Comparison of ENCODE assay signal across 1 cellular context in the genomic region with DNA sequence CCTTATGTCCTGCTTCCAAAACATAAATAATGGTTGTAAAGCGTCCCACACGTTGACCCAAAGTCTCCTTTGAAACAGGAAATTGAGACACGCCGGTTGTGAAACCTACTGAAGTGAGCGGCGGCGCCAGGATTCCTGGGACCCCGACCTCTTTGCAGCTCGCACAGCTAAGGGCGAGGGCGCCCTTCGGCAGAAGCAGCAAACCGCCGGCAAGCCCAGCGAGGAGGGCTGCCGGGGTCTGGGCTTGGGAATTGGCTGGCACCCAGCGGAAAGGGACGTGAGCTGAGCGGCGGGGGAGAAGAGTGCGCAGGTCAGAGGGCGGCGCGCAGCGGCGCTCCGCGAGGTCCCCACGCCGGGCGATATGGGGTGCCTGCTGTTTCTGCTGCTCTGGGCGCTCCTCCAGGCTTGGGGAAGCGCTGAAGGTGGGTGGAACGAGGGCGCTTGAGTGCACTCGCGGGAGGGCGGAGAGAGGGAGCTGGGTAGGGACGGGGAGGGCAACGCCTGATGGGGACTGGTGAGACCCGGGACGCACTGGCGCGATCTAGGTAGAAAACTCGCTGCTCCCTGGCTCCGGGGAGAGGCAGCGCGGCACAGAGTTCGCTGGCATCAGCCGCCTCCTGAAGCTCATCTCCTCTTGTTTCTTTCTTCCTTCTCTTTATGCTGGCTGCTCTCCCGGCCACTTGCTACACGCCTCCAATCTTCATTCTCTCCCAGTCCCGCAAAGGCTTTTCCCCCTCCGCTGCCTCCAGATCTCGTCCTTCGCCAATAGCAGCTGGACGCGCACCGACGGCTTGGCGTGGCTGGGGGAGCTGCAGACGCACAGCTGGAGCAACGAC.
TF ChIP-seq lines count a peak whose summit lies in the region.

A gene (plus strand): TSS at position 155 of the 836 bp plus-strand sequence. CDS start 207 bp downstream, at position 362.

TF ChIP-seq in HEK293, 187 proteins besides CTCF, POLR2A, EP300 and RAD21 (continued from another document and continues in another):
- TF ChIP-seq, protein P1, sequence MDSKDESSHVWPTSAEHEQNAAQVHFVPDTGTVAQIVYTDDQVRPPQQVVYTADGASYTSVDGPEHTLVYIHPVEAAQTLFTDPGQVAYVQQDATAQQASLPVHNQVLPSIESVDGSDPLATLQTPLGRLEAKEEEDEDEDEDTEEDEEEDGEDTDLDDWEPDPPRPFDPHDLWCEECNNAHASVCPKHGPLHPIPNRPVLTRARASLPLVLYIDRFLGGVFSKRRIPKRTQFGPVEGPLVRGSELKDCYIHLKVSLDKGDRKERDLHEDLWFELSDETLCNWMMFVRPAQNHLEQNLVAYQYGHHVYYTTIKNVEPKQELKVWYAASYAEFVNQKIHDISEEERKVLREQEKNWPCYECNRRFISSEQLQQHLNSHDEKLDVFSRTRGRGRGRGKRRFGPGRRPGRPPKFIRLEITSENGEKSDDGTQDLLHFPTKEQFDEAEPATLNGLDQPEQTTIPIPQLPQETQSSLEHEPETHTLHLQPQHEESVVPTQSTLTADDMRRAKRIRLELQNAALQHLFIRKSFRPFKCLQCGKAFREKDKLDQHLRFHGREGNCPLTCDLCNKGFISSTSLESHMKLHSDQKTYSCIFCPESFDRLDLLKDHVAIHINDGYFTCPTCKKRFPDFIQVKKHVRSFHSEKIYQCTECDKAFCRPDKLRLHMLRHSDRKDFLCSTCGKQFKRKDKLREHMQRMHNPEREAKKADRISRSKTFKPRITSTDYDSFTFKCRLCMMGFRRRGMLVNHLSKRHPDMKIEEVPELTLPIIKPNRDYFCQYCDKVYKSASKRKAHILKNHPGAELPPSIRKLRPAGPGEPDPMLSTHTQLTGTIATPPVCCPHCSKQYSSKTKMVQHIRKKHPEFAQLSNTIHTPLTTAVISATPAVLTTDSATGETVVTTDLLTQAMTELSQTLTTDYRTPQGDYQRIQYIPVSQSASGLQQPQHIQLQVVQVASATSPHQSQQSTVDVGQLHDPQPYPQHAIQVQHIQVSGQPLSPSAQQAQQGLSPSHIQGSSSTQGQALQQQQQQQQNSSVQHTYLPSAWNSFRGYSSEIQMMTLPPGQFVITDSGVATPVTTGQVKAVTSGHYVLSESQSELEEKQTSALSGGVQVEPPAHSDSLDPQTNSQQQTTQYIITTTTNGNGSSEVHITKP (tag by site-specific recombination; IDR thresholded peaks at IDR 0.05), result no peak
- no peak for TF ChIP-seq ZNF394 (tag by site-specific recombination; IDR thresholded peaks at IDR 0.05; ENCODE audit: borderline replicate concordance)
- TF ChIP-seq EGR2 (tag by site-specific recombination; IDR thresholded peaks at IDR 0.05; ENCODE audit: low read depth), result peak; percentile 58; the same call in 1 of the 2 replicates
- TF ChIP-seq, protein P2, sequence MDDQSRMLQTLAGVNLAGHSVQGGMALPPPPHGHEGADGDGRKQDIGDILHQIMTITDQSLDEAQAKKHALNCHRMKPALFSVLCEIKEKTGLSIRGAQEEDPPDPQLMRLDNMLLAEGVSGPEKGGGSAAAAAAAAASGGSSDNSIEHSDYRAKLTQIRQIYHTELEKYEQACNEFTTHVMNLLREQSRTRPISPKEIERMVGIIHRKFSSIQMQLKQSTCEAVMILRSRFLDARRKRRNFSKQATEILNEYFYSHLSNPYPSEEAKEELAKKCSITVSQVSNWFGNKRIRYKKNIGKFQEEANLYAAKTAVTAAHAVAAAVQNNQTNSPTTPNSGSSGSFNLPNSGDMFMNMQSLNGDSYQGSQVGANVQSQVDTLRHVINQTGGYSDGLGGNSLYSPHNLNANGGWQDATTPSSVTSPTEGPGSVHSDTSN (CRISPR knock-in tag; IDR thresholded peaks at IDR 0.05), result no peak
- TF ChIP-seq SP2 (tag by site-specific recombination; IDR thresholded peaks at IDR 0.05), result peak; percentile 30
- TF ChIP-seq ZNF426 (tag by site-specific recombination; IDR thresholded peaks at IDR 0.05), result no peak
- peak; percentile 75 for TF ChIP-seq ZBTB17 (tag by site-specific recombination; IDR thresholded peaks at IDR 0.05)
- TF ChIP-seq ZNF521 (tag by site-specific recombination; IDR thresholded peaks at IDR 0.05), result no peak
- TF ChIP-seq, protein P3, sequence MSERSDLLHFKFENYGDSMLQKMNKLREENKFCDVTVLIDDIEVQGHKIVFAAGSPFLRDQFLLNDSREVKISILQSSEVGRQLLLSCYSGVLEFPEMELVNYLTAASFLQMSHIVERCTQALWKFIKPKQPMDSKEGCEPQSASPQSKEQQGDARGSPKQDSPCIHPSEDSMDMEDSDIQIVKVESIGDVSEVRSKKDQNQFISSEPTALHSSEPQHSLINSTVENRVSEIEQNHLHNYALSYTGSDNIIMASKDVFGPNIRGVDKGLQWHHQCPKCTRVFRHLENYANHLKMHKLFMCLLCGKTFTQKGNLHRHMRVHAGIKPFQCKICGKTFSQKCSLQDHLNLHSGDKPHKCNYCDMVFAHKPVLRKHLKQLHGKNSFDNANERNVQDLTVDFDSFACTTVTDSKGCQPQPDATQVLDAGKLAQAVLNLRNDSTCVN (tag by site-specific recombination; optimal IDR thresholded peaks at IDR 0.05), result peak; percentile 59
- TF ChIP-seq, protein P4, sequence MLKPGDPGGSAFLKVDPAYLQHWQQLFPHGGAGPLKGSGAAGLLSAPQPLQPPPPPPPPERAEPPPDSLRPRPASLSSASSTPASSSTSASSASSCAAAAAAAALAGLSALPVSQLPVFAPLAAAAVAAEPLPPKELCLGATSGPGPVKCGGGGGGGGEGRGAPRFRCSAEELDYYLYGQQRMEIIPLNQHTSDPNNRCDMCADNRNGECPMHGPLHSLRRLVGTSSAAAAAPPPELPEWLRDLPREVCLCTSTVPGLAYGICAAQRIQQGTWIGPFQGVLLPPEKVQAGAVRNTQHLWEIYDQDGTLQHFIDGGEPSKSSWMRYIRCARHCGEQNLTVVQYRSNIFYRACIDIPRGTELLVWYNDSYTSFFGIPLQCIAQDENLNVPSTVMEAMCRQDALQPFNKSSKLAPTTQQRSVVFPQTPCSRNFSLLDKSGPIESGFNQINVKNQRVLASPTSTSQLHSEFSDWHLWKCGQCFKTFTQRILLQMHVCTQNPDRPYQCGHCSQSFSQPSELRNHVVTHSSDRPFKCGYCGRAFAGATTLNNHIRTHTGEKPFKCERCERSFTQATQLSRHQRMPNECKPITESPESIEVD (tag by site-specific recombination; IDR thresholded peaks at IDR 0.05), result no peak
- no peak for TF ChIP-seq ZNF132 (tag by site-specific recombination; IDR thresholded peaks at IDR 0.05; ENCODE audit: borderline replicate concordance)
- no peak for TF ChIP-seq ZNF140 (tag by site-specific recombination; IDR thresholded peaks at IDR 0.05)
- TF ChIP-seq ZNF561 (tag by site-specific recombination; IDR thresholded peaks at IDR 0.05; ENCODE audit: borderline replicate concordance), result no peak
- TF ChIP-seq ZNF777 (tag by site-specific recombination; IDR thresholded peaks at IDR 0.05; ENCODE audit: borderline replicate concordance), result peak; percentile 30; the same call in 1 of the 2 replicates
- no peak for TF ChIP-seq ZNF629 (tag by site-specific recombination; IDR thresholded peaks at IDR 0.05)
- TF ChIP-seq ZFP37 (tag by site-specific recombination; IDR thresholded peaks at IDR 0.05), result no peak
- TF ChIP-seq, protein P5, sequence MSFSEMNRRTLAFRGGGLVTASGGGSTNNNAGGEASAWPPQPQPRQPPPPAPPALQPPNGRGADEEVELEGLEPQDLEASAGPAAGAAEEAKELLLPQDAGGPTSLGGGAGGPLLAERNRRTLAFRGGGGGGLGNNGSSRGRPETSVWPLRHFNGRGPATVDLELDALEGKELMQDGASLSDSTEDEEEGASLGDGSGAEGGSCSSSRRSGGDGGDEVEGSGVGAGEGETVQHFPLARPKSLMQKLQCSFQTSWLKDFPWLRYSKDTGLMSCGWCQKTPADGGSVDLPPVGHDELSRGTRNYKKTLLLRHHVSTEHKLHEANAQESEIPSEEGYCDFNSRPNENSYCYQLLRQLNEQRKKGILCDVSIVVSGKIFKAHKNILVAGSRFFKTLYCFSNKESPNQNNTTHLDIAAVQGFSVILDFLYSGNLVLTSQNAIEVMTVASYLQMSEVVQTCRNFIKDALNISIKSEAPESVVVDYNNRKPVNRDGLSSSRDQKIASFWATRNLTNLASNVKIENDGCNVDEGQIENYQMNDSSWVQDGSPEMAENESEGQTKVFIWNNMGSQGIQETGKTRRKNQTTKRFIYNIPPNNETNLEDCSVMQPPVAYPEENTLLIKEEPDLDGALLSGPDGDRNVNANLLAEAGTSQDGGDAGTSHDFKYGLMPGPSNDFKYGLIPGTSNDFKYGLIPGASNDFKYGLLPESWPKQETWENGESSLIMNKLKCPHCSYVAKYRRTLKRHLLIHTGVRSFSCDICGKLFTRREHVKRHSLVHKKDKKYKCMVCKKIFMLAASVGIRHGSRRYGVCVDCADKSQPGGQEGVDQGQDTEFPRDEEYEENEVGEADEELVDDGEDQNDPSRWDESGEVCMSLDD (tag by site-specific recombination; IDR thresholded peaks at IDR 0.05), result peak; percentile 57; the same call in 1 of the 2 replicates
- no peak for TF ChIP-seq ZBTB21 (tag by site-specific recombination; IDR thresholded peaks at IDR 0.05)
- TF ChIP-seq, protein P6, sequence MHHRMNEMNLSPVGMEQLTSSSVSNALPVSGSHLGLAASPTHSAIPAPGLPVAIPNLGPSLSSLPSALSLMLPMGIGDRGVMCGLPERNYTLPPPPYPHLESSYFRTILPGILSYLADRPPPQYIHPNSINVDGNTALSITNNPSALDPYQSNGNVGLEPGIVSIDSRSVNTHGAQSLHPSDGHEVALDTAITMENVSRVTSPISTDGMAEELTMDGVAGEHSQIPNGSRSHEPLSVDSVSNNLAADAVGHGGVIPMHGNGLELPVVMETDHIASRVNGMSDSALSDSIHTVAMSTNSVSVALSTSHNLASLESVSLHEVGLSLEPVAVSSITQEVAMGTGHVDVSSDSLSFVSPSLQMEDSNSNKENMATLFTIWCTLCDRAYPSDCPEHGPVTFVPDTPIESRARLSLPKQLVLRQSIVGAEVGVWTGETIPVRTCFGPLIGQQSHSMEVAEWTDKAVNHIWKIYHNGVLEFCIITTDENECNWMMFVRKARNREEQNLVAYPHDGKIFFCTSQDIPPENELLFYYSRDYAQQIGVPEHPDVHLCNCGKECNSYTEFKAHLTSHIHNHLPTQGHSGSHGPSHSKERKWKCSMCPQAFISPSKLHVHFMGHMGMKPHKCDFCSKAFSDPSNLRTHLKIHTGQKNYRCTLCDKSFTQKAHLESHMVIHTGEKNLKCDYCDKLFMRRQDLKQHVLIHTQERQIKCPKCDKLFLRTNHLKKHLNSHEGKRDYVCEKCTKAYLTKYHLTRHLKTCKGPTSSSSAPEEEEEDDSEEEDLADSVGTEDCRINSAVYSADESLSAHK (tag by site-specific recombination; IDR thresholded peaks at IDR 0.05), result no peak
- TF ChIP-seq, protein P7, sequence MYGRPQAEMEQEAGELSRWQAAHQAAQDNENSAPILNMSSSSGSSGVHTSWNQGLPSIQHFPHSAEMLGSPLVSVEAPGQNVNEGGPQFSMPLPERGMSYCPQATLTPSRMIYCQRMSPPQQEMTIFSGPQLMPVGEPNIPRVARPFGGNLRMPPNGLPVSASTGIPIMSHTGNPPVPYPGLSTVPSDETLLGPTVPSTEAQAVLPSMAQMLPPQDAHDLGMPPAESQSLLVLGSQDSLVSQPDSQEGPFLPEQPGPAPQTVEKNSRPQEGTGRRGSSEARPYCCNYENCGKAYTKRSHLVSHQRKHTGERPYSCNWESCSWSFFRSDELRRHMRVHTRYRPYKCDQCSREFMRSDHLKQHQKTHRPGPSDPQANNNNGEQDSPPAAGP (tag by site-specific recombination; IDR thresholded peaks at IDR 0.05), result 0 out of 2 replicates have a peak, but pooled peaks have one; percentile 40
- no peak for TF ChIP-seq ZSCAN23 (tag by site-specific recombination; IDR thresholded peaks at IDR 0.05)
- TF ChIP-seq ZNF37A (tag by site-specific recombination; IDR thresholded peaks at IDR 0.05), result no peak
- peak; percentile 24; the same call in 1 of the 2 replicates for TF ChIP-seq ZBTB20 (tag by site-specific recombination; IDR thresholded peaks at IDR 0.05)
- TF ChIP-seq ZNF341 (tag by site-specific recombination; IDR thresholded peaks at IDR 0.05; ENCODE audit: low read depth), result 0 out of 2 replicates have a peak, but pooled peaks have one; percentile 22
- 0 out of 2 replicates have a peak, but pooled peaks have one; percentile 50 for TF ChIP-seq ZNF423 (tag by site-specific recombination; IDR thresholded peaks at IDR 0.05)
- TF ChIP-seq, protein P8, sequence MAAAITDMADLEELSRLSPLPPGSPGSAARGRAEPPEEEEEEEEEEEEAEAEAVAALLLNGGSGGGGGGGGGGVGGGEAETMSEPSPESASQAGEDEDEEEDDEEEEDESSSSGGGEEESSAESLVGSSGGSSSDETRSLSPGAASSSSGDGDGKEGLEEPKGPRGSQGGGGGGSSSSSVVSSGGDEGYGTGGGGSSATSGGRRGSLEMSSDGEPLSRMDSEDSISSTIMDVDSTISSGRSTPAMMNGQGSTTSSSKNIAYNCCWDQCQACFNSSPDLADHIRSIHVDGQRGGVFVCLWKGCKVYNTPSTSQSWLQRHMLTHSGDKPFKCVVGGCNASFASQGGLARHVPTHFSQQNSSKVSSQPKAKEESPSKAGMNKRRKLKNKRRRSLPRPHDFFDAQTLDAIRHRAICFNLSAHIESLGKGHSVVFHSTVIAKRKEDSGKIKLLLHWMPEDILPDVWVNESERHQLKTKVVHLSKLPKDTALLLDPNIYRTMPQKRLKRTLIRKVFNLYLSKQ (tag by site-specific recombination; IDR thresholded peaks at IDR 0.05; ENCODE audit: borderline replicate concordance), result no peak
- no peak for TF ChIP-seq ZNF530 (tag by site-specific recombination; IDR thresholded peaks at IDR 0.05; ENCODE audit: low read depth)
- TF ChIP-seq ZBTB48 (tag by site-specific recombination; IDR thresholded peaks at IDR 0.05), result no peak; the same call in 1 of the 2 replicates
- TF ChIP-seq, protein P9, sequence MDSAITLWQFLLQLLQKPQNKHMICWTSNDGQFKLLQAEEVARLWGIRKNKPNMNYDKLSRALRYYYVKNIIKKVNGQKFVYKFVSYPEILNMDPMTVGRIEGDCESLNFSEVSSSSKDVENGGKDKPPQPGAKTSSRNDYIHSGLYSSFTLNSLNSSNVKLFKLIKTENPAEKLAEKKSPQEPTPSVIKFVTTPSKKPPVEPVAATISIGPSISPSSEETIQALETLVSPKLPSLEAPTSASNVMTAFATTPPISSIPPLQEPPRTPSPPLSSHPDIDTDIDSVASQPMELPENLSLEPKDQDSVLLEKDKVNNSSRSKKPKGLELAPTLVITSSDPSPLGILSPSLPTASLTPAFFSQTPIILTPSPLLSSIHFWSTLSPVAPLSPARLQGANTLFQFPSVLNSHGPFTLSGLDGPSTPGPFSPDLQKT (IDR thresholded peaks at IDR 0.05; ENCODE audit: borderline replicate concordance, low read depth, low read length), result no peak
- no peak for TF ChIP-seq ZNF785 (tag by site-specific recombination; IDR thresholded peaks at IDR 0.05)
- no peak for TF ChIP-seq ZNF501 (tag by site-specific recombination; IDR thresholded peaks at IDR 0.05)
